ENCODE assay signal across 20 cellular contexts in the genomic region with DNA sequence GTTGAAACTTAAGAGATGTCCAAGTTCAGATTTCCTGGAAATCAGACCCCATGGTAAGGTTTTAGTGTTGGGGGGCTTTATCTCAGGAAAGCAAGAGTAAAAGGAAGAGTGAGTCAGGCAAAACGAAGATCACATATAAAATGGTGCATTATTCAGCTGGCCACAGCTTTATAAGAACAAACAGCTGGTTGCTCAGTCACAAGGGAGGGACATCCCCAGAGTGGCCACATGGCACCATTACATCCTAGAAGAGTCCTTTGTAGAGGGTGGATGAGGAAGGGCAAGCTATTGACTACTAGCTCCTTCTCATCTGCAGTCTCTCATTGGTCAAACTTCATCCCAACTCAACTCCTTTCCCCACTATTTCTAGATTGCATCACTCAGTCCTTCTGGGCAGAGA.
"Had no signal": no experiment of that assay in that cellular context is flagged by ENCODE, and none has a peak within 500 bp of the region (broad histone marks: within the 10 kb centered on the region; RNA-seq: fewer than 3 reads in every experiment).

No MANE protein-coding gene starts in this region.

- DNase-seq: colonic mucosa; dermis blood vessel endothelial cell; foreskin melanocyte; head of caudate nucleus; left colon; left ventricle myocardium superior; mesenchymal stem cell; midbrain; naive thymus-derived CD4-positive, alpha-beta T cell; nephron progenitor cell; sigmoid colon; stimulated activated CD4-positive, alpha-beta T cell treated with anti-CD3 and anti-CD28 coated beads, Interleukin-2, amount 100 ng/mL, for 48 hours; stimulated activated naive CD8-positive, alpha-beta T cell treated with anti-CD3 and anti-CD28 coated beads, Interleukin-15, Interleukin-2, amounts not matched to agents 100 U/mL and 50 U/mL, for 24 hours; thyroid gland; upper lobe of left lung; uterus had no signal

- H3K4me2 ChIP-seq: hepatocyte, smooth muscle cell had no signal

- H3K27me3 ChIP-seq: colonic mucosa, hepatocyte, sigmoid colon, suprapubic skin, thyroid gland, upper lobe of left lung, uterus had no signal

- H3K79me2 ChIP-seq: hepatocyte had no signal

- H3K4me1 Mint-ChIP-seq: naive thymus-derived CD4-positive, alpha-beta T cell; nephron progenitor cell had no signal

- H3K4me3 ChIP-seq: colonic mucosa, hepatocyte, lung, sigmoid colon, smooth muscle cell, suprapubic skin, thyroid gland, upper lobe of left lung, uterus had no signal

- H3K4me3 Mint-ChIP-seq: naive thymus-derived CD4-positive, alpha-beta T cell; nephron progenitor cell had no signal

- H3K27ac ChIP-seq: colonic mucosa, hepatocyte, sigmoid colon, suprapubic skin, thyroid gland, upper lobe of left lung, uterus had no signal

- ATAC-seq: left colon; left ventricle myocardium superior; naive thymus-derived CD4-positive, alpha-beta T cell; stimulated activated naive CD8-positive, alpha-beta T cell treated with anti-CD3 and anti-CD28 coated beads, Interleukin-15, Interleukin-2, amounts not matched to agents 100 U/mL and 50 U/mL, for 24 hours had no signal

- H3K4me1 ChIP-seq: colonic mucosa, sigmoid colon, thyroid gland, upper lobe of left lung, uterus had no signal

- H3K27ac Mint-ChIP-seq: naive thymus-derived CD4-positive, alpha-beta T cell; nephron progenitor cell had no signal

- H3K36me3 Mint-ChIP-seq: naive thymus-derived CD4-positive, alpha-beta T cell had no signal

- H3K9me3 ChIP-seq: colonic mucosa, sigmoid colon, suprapubic skin, thyroid gland, upper lobe of left lung, uterus had no signal

- H2AFZ ChIP-seq: hepatocyte had no signal

- H3K36me3 ChIP-seq: colonic mucosa, sigmoid colon, suprapubic skin, thyroid gland, upper lobe of left lung, uterus had no signal
